ENCODE assay signal across 8 cellular contexts in genomic region chrX:16712116-16712824, GRCh38. TPM values are rescaled to one million over a fixed set of nuclear protein-coding genes. Genes with fewer than 3 reads are reported as not detected.
DNase-seq lines count a peak whose midpoint lies in the region; ATAC-seq and TF ChIP-seq lines count a peak whose summit lies in the region.

Gene CTPS2, minus strand, starts transcription at chrX:16712669. Its CDS starts 9,767 bp downstream, at chrX:16702902.

- H3K79me2 ChIP-seq in OCI-LY1 (ENCODE audit: insufficient read depth, low read length), result no peaks in the 10 kb centered on the region

- no peak within 1 kb of the TSS for H3K27ac ChIP-seq in CD4-positive, alpha-beta T cell (ENCODE audit: low read depth, low read length)
- peak within 1 kb of the TSS; percentile 91 for H3K27ac ChIP-seq in OCI-LY1 (ENCODE audit: low read depth, low read length, poor library complexity, severe bottlenecking)
- H3K27ac ChIP-seq in suprapubic skin, result peak within 1 kb of the TSS; percentile 88

- H3K9me3 ChIP-seq in CD4-positive, alpha-beta T cell (ENCODE audit: control insufficient read depth, low read length), result no peaks in the 10 kb centered on the region
- H3K9me3 ChIP-seq in OCI-LY1 (ENCODE audit: low read length) (no peaks in the 10 kb centered on the region), suprapubic skin (no peaks in the 10 kb centered on the region)

- POLR2A ChIA-PET in CD4-positive, alpha-beta T cell (lab: Charles Lee), result interaction anchor here (1.1 kb wide), 1 partner anchor 11 kb away, joined by 3 read pairs; no protein-coding TSS in a partner anchor

- H2AFZ ChIP-seq in OCI-LY1 (ENCODE audit: low read length), result no peak within 1 kb of the TSS

- H3K9me2 ChIP-seq in OCI-LY1 (ENCODE audit: low read depth, low read length), result no peaks in the 10 kb centered on the region

- H3F3A ChIP-seq in OCI-LY1 (ENCODE audit: insufficient read depth, low read length), result no peaks in the 10 kb centered on the region

- no peaks in the 10 kb centered on the region for H3K27me3 Mint-ChIP-seq in CD4-positive, alpha-beta T cell
- H3K27me3 Mint-ChIP-seq in naive B cell, result peaks cover 0 to 28% (median 0%) of the 10 kb centered on the region in 3 donors

- peak; percentile 65 for TF ChIP-seq POLR2A in GM19099 (IDR thresholded peaks at IDR 0.05; ENCODE audit: extremely low read depth, insufficient read length, low read depth)
- no peak for TF ChIP-seq POLR2A in suprapubic skin (IDR thresholded peaks at IDR 0.05)

- DNase-seq in CD4-positive, alpha-beta T cell, result peak; percentile 11 to 41 (median 28)
- peak; percentile 8 for DNase-seq in activated T-helper 1 cell treated with Interleukin-2 at 50 U/mL for 16 hours (ENCODE audit: low read depth)
- DNase-seq in fibroblast of gingiva (ENCODE audit: low read depth), result peak; percentile 55
- DNase-seq in naive B cell, result peak; percentile 25
- DNase-seq in suprapubic skin (ENCODE audit: low spot score in 2 of 2), result peak; percentile 79 to 81

- peak within 1 kb of the TSS; percentile 95 for H3K9ac ChIP-seq in OCI-LY1 (ENCODE audit: low read length)

- peak; percentile 90 for ATAC-seq in CD4-positive, alpha-beta T cell (ENCODE audit: poor library complexity)
- peak; percentile 89 for ATAC-seq in HG03280 (IDR thresholded peaks at IDR 0.05; ENCODE audit: unreplicated experiment)
- peak; percentile 79 to 82 for ATAC-seq in naive B cell (ENCODE audit: low read depth in 2 of 2)

- intact Hi-C loops in CD4-positive, alpha-beta T cell (cut with DNase I, micrococcal nuclease), result loop anchor here in 1 of 2 experiments (10.0 kb wide), 2 partner anchors 857 to 1037 kb away; partner anchors contain the start of gene AP1S2

- H4K20me1 ChIP-seq in OCI-LY1 (ENCODE audit: insufficient read depth, low read length), result no peaks in the 10 kb centered on the region

- TF ChIP-seq EP300 in suprapubic skin (IDR thresholded peaks at IDR 0.05), result no peak

- peaks cover 7% of the 10 kb centered on the region for H3K36me3 Mint-ChIP-seq in CD4-positive, alpha-beta T cell (ENCODE audit: low read depth)
- no peaks in the 10 kb centered on the region for H3K36me3 Mint-ChIP-seq in naive B cell

- peaks cover 8% of the 10 kb centered on the region for H3K4me1 Mint-ChIP-seq in CD4-positive, alpha-beta T cell (ENCODE audit: low read depth)
- peaks cover 11 to 26% (median 17%) of the 10 kb centered on the region in 3 donors for H3K4me1 Mint-ChIP-seq in naive B cell

- H3K4me3 ChIP-seq in OCI-LY1 (ENCODE audit: low read depth, low read length, poor library complexity, severe bottlenecking) (peak within 1 kb of the TSS; percentile 94), suprapubic skin (peak within 1 kb of the TSS; percentile 76)

- 3% methylated on average over 8 of the region's 62 CpGs for WGBS in suprapubic skin

- H3K4me3 Mint-ChIP-seq in CD4-positive, alpha-beta T cell, result peak within 1 kb of the TSS; percentile 92
- H3K4me3 Mint-ChIP-seq in naive B cell, result peak within 1 kb of the TSS; percentile 90 to 95 (median 92)

- no peak for TF ChIP-seq CTCF in CD4-positive, alpha-beta T cell (IDR thresholded peaks at IDR 0.05)
- TF ChIP-seq CTCF in OCI-LY1 (IDR thresholded peaks at IDR 0.05; ENCODE audit: low read length) (no peak), suprapubic skin (IDR thresholded peaks at IDR 0.05) (no peak)

- peaks cover 30% of the 10 kb centered on the region for H3K4me1 ChIP-seq in OCI-LY1 (ENCODE audit: insufficient read depth, low read length, severe bottlenecking)
- no peaks in the 10 kb centered on the region for H3K4me1 ChIP-seq in suprapubic skin

- H3K27ac Mint-ChIP-seq in CD4-positive, alpha-beta T cell, result peak within 1 kb of the TSS; percentile 91
- H3K27ac Mint-ChIP-seq in naive B cell, result peak within 1 kb of the TSS; percentile 78 to 93 (median 85)

- no peaks in the 10 kb centered on the region for H3K27me3 ChIP-seq in CD4-positive, alpha-beta T cell (ENCODE audit: control insufficient read depth, insufficient read depth, low read length)
- H3K27me3 ChIP-seq in OCI-LY1 (ENCODE audit: insufficient read depth, low read length) (no peaks in the 10 kb centered on the region), suprapubic skin (no peaks in the 10 kb centered on the region)

- H3K36me3 ChIP-seq in OCI-LY1 (ENCODE audit: insufficient read depth, low read length) (peaks cover 10% of the 10 kb centered on the region), suprapubic skin (no peaks in the 10 kb centered on the region)

- peak within 1 kb of the TSS; percentile 83 for H3K4me2 ChIP-seq in OCI-LY1 (ENCODE audit: low read length)

- no peaks in the 10 kb centered on the region for H3K9me3 Mint-ChIP-seq in CD4-positive, alpha-beta T cell
- H3K9me3 Mint-ChIP-seq in naive B cell, result no peaks in the 10 kb centered on the region

- CTCF ChIA-PET in CD4-positive, alpha-beta T cell (lab: Charles Lee), result interaction anchor here (0.9 kb wide), 1 partner anchor 17 kb away, joined by 4 read pairs; no protein-coding TSS in a partner anchor

RNA-seq across cellular contexts. Expression of gene CTPS2, which starts in this region (rescaled TPM):
- total RNA-seq in CD4-positive, alpha-beta T cell, result 1 to 10 TPM; 3.8 to 4.6 TPM
- 1 to 10 TPM; 3.2 to 6.0 (median 4.7) TPM for polyA plus RNA-seq in naive B cell (ENCODE audit: low read depth in 6 of 6)
- total RNA-seq in suprapubic skin, result 10 to 100 TPM in 3 of 4 donors, 1 to 10 TPM in 1; 8.7 to 24.9 (median 12.0) TPM

Comparison
In these comparisons a context has a peak if more than half of its experiments do, and no peak if none do; other contexts are left out.
1. DNase-seq: peak in every context shown above with its lines; median percentile 80 in suprapubic skin; 55 in fibroblast of gingiva; 28 in CD4-positive, alpha-beta T cell; 25 in naive B cell; 8 in activated T-helper 1 cell treated with Interleukin-2 at 50 U/mL for 16 hours.